8 cellular contexts compared by ENCODE assay signal in genomic region chr16:74253146-74253545, GRCh38.
"Had no signal": no experiment of that assay in that cellular context is flagged by ENCODE, and none has a peak within 500 bp of the region (broad histone marks: within the 10 kb centered on the region; RNA-seq: fewer than 3 reads in every experiment).

No MANE protein-coding gene starts in this region.

- H3K27ac Mint-ChIP-seq: HFFc6, IgD-negative memory B cell had no signal

- H3K36me3 Mint-ChIP-seq: IgD-negative memory B cell had no signal

- H3K9me3 ChIP-seq: HAP-1 had no signal

- H3K4me3 ChIP-seq: GM23248, HAP-1 had no signal

- H3K27ac ChIP-seq: GM23248, KMS-11 had no signal

- H3K9me3 Mint-ChIP-seq: HFFc6, IgD-negative memory B cell had no signal

- H3K4me3 Mint-ChIP-seq: HFFc6, IgD-negative memory B cell had no signal

- ATAC-seq: HCT116, HepG2 had no signal

- H3K36me3 ChIP-seq: HAP-1 had no signal

- H3K4me1 ChIP-seq: HAP-1 had no signal

- DNase-seq: GM23248, HFFc6, KBM-7 had no signal
